In genomic region chr1:1165900-1166421, GRCh38 we compare ENCODE assay signal across 1 cellular context.
TF ChIP-seq lines count a peak whose summit lies in the region.

No MANE protein-coding gene starts in this region.

TF ChIP-seq in GM23338, 12 proteins besides CTCF, POLR2A, EP300 and RAD21 (continued from another document):
- no peak for TF ChIP-seq STAT1 (IDR thresholded peaks at IDR 0.05; ENCODE audit: unreplicated experiment)
- no peak for TF ChIP-seq ZNF462 (CRISPR knock-in tag; IDR thresholded peaks at IDR 0.05)
- no peak for TF ChIP-seq CREB1 (CRISPR knock-in tag; IDR thresholded peaks at IDR 0.05; ENCODE audit: low read depth)
- TF ChIP-seq EZH2 (IDR thresholded peaks at IDR 0.05; ENCODE audit: low read depth, unreplicated experiment) = no peak
- TF ChIP-seq JUNB (IDR thresholded peaks at IDR 0.05; ENCODE audit: unreplicated experiment) = no peak
- no peak for TF ChIP-seq NANOG (IDR thresholded peaks at IDR 0.05; ENCODE audit: borderline replicate concordance)
- TF ChIP-seq ZNF331 (CRISPR knock-in tag; IDR thresholded peaks at IDR 0.05; ENCODE audit: low read depth) = no peak
